ENCODE assay signal across 1 cellular context in the genomic region with DNA sequence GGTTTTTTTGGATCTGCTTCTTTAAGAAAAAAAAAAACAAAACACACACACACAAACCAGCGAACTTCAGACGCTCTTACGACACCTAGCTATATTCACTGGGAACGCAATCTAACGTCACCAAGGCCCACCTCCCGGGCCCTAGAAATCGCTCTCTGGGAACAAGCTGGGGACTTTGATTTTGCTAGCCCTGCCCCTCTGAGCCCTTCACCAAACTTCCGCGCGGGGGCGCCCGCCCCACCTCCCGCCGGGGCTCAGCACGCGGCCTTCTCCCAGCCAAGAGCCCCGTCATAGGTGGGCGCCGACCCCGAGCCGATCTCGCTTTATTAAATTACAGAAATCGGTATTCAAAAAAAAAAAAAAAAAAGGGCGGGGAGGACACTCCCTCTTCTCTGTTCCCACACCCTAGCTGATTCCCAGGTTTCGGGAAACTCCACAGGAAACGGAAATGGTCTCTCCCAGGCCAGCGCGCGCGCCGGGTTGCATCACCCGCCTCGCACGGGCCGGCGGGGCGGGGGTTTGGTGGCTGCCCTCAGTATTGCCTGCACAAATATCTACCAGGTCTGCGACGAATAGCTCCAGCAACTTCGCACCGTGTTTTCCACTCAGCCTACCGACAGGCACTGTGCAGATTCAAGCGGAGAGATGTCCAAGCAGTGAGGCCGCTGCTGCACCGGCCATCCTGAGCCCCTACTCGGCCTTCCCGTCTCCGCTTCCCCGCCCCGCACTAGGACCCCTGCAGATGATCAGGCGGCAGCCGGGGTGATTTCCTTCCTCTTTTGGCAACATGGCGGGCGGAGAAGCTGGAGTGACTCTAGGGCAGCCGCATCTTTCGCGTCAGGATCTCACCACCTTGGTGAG.
A peak's percentile ranks its signal among the peaks of the same experiment; 100 is the strongest.
TF ChIP-seq lines count a peak whose summit lies in the region.

Gene EIF2S3 (plus strand): TSS at position 775 of the 861 bp plus-strand sequence. CDS start 13 bp downstream, at position 788.

TF ChIP-seq in HCT116, 20 proteins besides CTCF, POLR2A, EP300 and RAD21 (continued from another document):
- TF ChIP-seq ZBTB33 (IDR thresholded peaks at IDR 0.05; ENCODE audit: extremely low read depth, insufficient replicate concordance, low read length) (no peak), CEBPB (IDR thresholded peaks at IDR 0.05; ENCODE audit: low read depth) (peak; percentile 92), JUND (IDR thresholded peaks at IDR 0.05) (no peak), SIN3A (IDR thresholded peaks at IDR 0.05; ENCODE audit: low read depth) (peak; percentile 75; the same call in 1 of the 2 replicates), EZH2phosphoT487 (IDR thresholded peaks at IDR 0.05; ENCODE audit: borderline replicate concordance) (no peak), EGR1 (IDR thresholded peaks at IDR 0.05; ENCODE audit: low read depth) (peak; percentile 39; the same call in 1 of the 2 replicates)
- TF ChIP-seq, protein P1, sequence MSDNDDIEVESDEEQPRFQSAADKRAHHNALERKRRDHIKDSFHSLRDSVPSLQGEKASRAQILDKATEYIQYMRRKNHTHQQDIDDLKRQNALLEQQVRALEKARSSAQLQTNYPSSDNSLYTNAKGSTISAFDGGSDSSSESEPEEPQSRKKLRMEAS (IDR thresholded peaks at IDR 0.05), result peak; percentile 89
